Comparison of ENCODE assay signal across 8 cellular contexts in genomic region chr14:24080888-24081738, GRCh38. TPM values are rescaled to one million over a fixed set of nuclear protein-coding genes. Genes with fewer than 3 reads are reported as not detected.
A peak's percentile ranks its signal among the peaks of the same experiment; 100 is the strongest.
DNase-seq lines count a peak whose midpoint lies in the region; ATAC-seq and TF ChIP-seq lines count a peak whose summit lies in the region.

No MANE protein-coding gene starts in this region.

- no peaks in the 10 kb centered on the region for H3K9me2 ChIP-seq in MM.1S (replicated peaks; ENCODE audit: insufficient read depth, low read length)

- peak overlapping the region; percentile 74 to 84 for H3K4me3 Mint-ChIP-seq in H9

- no peaks in the 10 kb centered on the region for H3F3A ChIP-seq in MM.1S (ENCODE audit: insufficient read depth, low read length)

- DNase-seq in GM10266 (ENCODE audit: extremely low spot score) (peak; percentile 89), H9 (peak; percentile 79), MM.1S (peak; percentile 47), T-helper 9 cell (peak; percentile 48), body of pancreas (peak; percentile 82 to 89 (median 84)), inferior parietal cortex (ENCODE audit: extremely low spot score) (peak; percentile 73), OCI-M2 (lab: John Stamatoyannopoulos, UW; ENCODE audit: unreplicated experiment) (no peak)
- peak; percentile 54 to 71 for DNase-seq in stimulated activated CD4-positive, alpha-beta T cell treated with anti-CD3 and anti-CD28 coated beads, Interleukin-12 subunit alpha, Interleukin-12 subunit beta, amount 100 ng/mL, for 24 hours (ENCODE audit: low read depth in 2 of 2)

- no peaks in the 10 kb centered on the region for H3K79me1 ChIP-seq in H9 (ENCODE audit: insufficient read depth, low read depth, low read length, poor library complexity, severe bottlenecking)

- no peak overlapping the region for H4K91ac ChIP-seq in H9 (ENCODE audit: insufficient read length, low read depth, low read length)

- no peak overlapping the region for H2BK120ac ChIP-seq in H9 (ENCODE audit: low read depth, low read length, poor library complexity, severe bottlenecking)

- H3K27me3 ChIP-seq in H9 (ENCODE audit: insufficient read depth, low read length) (no peaks in the 10 kb centered on the region; the same call in 1 of the 2 replicates), MM.1S (replicated peaks; ENCODE audit: insufficient read depth, low read length) (no peaks in the 10 kb centered on the region), body of pancreas (no peaks in the 10 kb centered on the region)

- H3K4me1 ChIP-seq in H9 (ENCODE audit: insufficient read depth, low read length) (peaks cover 5% of the 10 kb centered on the region; the same call in 1 of the 2 replicates), MM.1S (ENCODE audit: low read length) (peaks cover 8% of the 10 kb centered on the region), body of pancreas (peaks cover 16% of the 10 kb centered on the region)

- H3K79me2 ChIP-seq in H9 (ENCODE audit: insufficient read depth, low read length), result no peaks in the 10 kb centered on the region
- H3K79me2 ChIP-seq in MM.1S (ENCODE audit: low read length), result no peaks in the 10 kb centered on the region

- no peak overlapping the region for H3K4ac ChIP-seq in H9 (ENCODE audit: low read depth, low read length)

- H4K5ac ChIP-seq in H9 (ENCODE audit: insufficient read length, low read depth, low read length), result no peak overlapping the region

- H3K4me3 ChIP-seq in MM.1S (ENCODE audit: low read length) (peak overlapping the region; percentile 56), body of pancreas (peak overlapping the region; percentile 15 to 35)

- no peak overlapping the region for H2BK15ac ChIP-seq in H9 (ENCODE audit: low read depth, low read length)

- H2BK12ac ChIP-seq in H9 (ENCODE audit: insufficient read length, low read depth, low read length), result no peak overlapping the region

- ATAC-seq in body of pancreas, result peak; percentile 94

- H4K20me1 ChIP-seq in H9 (ENCODE audit: control insufficient read depth, insufficient read depth, insufficient read length) (no peaks in the 10 kb centered on the region), MM.1S (ENCODE audit: insufficient read depth, low read length) (no peaks in the 10 kb centered on the region)

- no peaks in the 10 kb centered on the region; a peak in 1 of 7 replicates for H3K36me3 Mint-ChIP-seq in H9 (ENCODE audit: insufficient read depth in 1 of 3, low read depth in 3 of 3)

- H2AK5ac ChIP-seq in H9 (ENCODE audit: insufficient read length, low read length), result no peak overlapping the region

- no peak overlapping the region for H3K23ac ChIP-seq in H9 (ENCODE audit: insufficient read length, low read depth, low read length)

- H3K4me2 ChIP-seq in H9 (ENCODE audit: insufficient read depth, insufficient read length, low read length) (peak overlapping the region; percentile 50), MM.1S (ENCODE audit: low read depth, low read length) (peak overlapping the region; percentile 77; the same call in 1 of the 2 replicates)

- H2BK5ac ChIP-seq in H9 (ENCODE audit: insufficient read length, low read length), result no peak overlapping the region

- no peak overlapping the region for H3K27ac ChIP-seq in H9 (ENCODE audit: insufficient read length, low read depth, low read length)
- no peak overlapping the region for H3K27ac ChIP-seq in MM.1S (ENCODE audit: low read length)
- H3K27ac ChIP-seq in body of pancreas, result peak overlapping the region; percentile 75 to 91 (median 87)

- H3K23me2 ChIP-seq in H9 (ENCODE audit: insufficient read length, low read depth, low read length, poor library complexity, severe bottlenecking), result peaks cover 4% of the 10 kb centered on the region

- H3K4me1 Mint-ChIP-seq in H9, result peaks cover 33 to 42% of the 10 kb centered on the region in 2 experiments

- H3T11ph ChIP-seq in H9 (ENCODE audit: low read length), result no peak overlapping the region

- peak overlapping the region in 1 of 3 experiments; percentile 57; a peak in 1 of 7 replicates for H3K27ac Mint-ChIP-seq in H9

- peaks cover 32% of the 10 kb centered on the region for H3K27me3 Mint-ChIP-seq in H9 (ENCODE audit: low read depth)

- H2BK20ac ChIP-seq in H9 (ENCODE audit: low read depth, low read length, poor library complexity, severe bottlenecking), result no peak overlapping the region

- no peak overlapping the region for H4K8ac ChIP-seq in H9 (replicated peaks; ENCODE audit: insufficient read length, low read depth, low read length)

- WGBS in H9 (ENCODE audit: extremely low coverage, insufficient read length, low lambda C conversion rate), result no CpG with 5 or more reads among the region's 74 CpGs
- WGBS in body of pancreas, 2 donors, result 0 to 1% methylated on average over 14 to 70 of the region's 74 CpGs

- intact Hi-C loops in body of pancreas (cut with DNase I), result no loop called here

- no peaks in the 10 kb centered on the region for H3K9me3 Mint-ChIP-seq in H9

- H3K9ac ChIP-seq in H9 (ENCODE audit: extremely low read depth, insufficient read length, low read length) (no peak overlapping the region), MM.1S (ENCODE audit: low read length) (peak overlapping the region; percentile 29; the same call in 1 of the 2 replicates)

- H3K56ac ChIP-seq in H9 (ENCODE audit: insufficient read length, low read depth, low read length), result no peak overlapping the region

- TF ChIP-seq CTCF in GM10266 (IDR thresholded peaks at IDR 0.05; ENCODE audit: control insufficient read depth, insufficient read depth, low read depth, missing control alignments) (no peak), H9 (conservative IDR thresholded peaks at IDR 0.05) (no peak), MM.1S (IDR thresholded peaks at IDR 0.05; ENCODE audit: low read length) (no peak), body of pancreas (IDR thresholded peaks at IDR 0.05) (peak in 1 of 7 experiments; percentile 7)

- H3K36me3 ChIP-seq in MM.1S (replicated peaks; ENCODE audit: insufficient read depth, low read length), result no peaks in the 10 kb centered on the region
- no peaks in the 10 kb centered on the region for H3K36me3 ChIP-seq in body of pancreas (replicated peaks in 1 of 2; ENCODE audit: insufficient read depth in 1 of 2, low read depth in 2 of 2)

- H3K18ac ChIP-seq in H9 (ENCODE audit: insufficient read length, low read depth, low read length), result no peak overlapping the region

- no peak overlapping the region for H2AFZ ChIP-seq in H9 (ENCODE audit: low read length)
- 0 out of 2 replicates have a peak overlapping the region, but pooled peaks have one; percentile 35 for H2AFZ ChIP-seq in MM.1S (ENCODE audit: low read length)

- H3K14ac ChIP-seq in H9 (ENCODE audit: insufficient read depth, low read length), result peak overlapping the region; percentile 16; the same call in 1 of the 2 replicates

- TF ChIP-seq POLR2A in body of pancreas (IDR thresholded peaks at IDR 0.05), result peak; percentile 73 to 89 (median 85)

- H3K9me3 ChIP-seq in H9 (ENCODE audit: control insufficient read depth, low read depth, low read length), result no peaks in the 10 kb centered on the region
- H3K9me3 ChIP-seq in MM.1S (replicated peaks; ENCODE audit: insufficient read depth, low read length), result no peaks in the 10 kb centered on the region
- no peaks in the 10 kb centered on the region for H3K9me3 ChIP-seq in body of pancreas

RNA-seq across cellular contexts. Expression of gene CPNE6, which starts 9.8 kb away (rescaled TPM):
- total RNA-seq in H9 (2021) (not detected in 2 replicates), body of pancreas (not detected)

RNA-seq across cellular contexts. Expression of gene PCK2, which starts 13.0 kb away (rescaled TPM):
- 48.9 and 50.2 TPM in 2 replicates for total RNA-seq in H9 (2021)
- 10 to 100 TPM; 20.4 to 29.8 TPM for total RNA-seq in body of pancreas

RNA-seq across cellular contexts. Expression of gene CARMIL3, which starts 29.3 kb away (rescaled TPM):
- total RNA-seq in H9 (2021), result 4.7 and 5.8 TPM in 2 replicates
- under 1 TPM; 0.78 to 0.99 TPM for total RNA-seq in body of pancreas

RNA-seq across cellular contexts. Expression of gene DCAF11, which starts 33.5 kb away (rescaled TPM):
- 73.4 and 74.3 TPM in 2 replicates for total RNA-seq in H9 (2021)
- total RNA-seq in body of pancreas, result 100 to 1,000 TPM in 1 of 2 donors, 10 to 100 TPM in 1; 77.1 to 128 TPM

RNA-seq across cellular contexts. Expression of gene NRL, which starts 33.6 kb away (rescaled TPM):
- 2.2 and 2.5 TPM in 2 replicates for total RNA-seq in H9 (2021)
- 1 to 10 TPM; 2.1 to 2.6 TPM for total RNA-seq in body of pancreas

Comparison
In these comparisons a context has a peak if more than half of its experiments do, and no peak if none do; other contexts are left out.
1. H3K27ac ChIP-seq: peak in body of pancreas (4 of 4); none in H9 (single experiment) and MM.1S (single experiment).